Comparison of ENCODE assay signal across 31 cellular contexts in genomic region chr20:58033026-58033536, GRCh38.
"Had no signal": no experiment of that assay in that cellular context is flagged by ENCODE, and none has a peak within 500 bp of the region (broad histone marks: within the 10 kb centered on the region; RNA-seq: fewer than 3 reads in every experiment).

No MANE protein-coding gene starts in this region.

- H3K36me3 ChIP-seq: brain microvascular endothelial cell, Peyer's patch, SJSA1, WERI-Rb-1 had no signal

- H3K9me3 ChIP-seq: Peyer's patch, SJSA1, SK-N-SH had no signal

- H3K9ac ChIP-seq: KMS-11, SK-N-SH had no signal

- H3K4me3 ChIP-seq: Peyer's patch, SJSA1 had no signal

- ATAC-seq: activated naive CD8-positive, alpha-beta T cell treated with anti-CD3 and anti-CD28 coated beads, Interleukin-2, amount 50 U/mL, for 24 hours; activated T-cell treated with anti-CD3 and anti-CD28 coated beads, Interleukin-2, amount 50 U/mL, for 4 hours; PC-3; Right ventricle myocardium inferior; T-helper 17 cell had no signal

- H3K4me2 ChIP-seq: KMS-11, SK-N-SH had no signal

- H3K9me2 ChIP-seq: SK-N-SH had no signal

- H3K27ac Mint-ChIP-seq: activated CD4-positive, alpha-beta memory T cell treated with anti-CD3 and anti-CD28 coated beads, Interleukin-2, amount 10 ng/mL, durations not matched to agents 7 days and 5 days; activated naive CD4-positive, alpha-beta T cell treated with anti-CD3 and anti-CD28 coated beads, Interleukin-2, amount 10 ng/mL, durations not matched to agents 7 days and 5 days; activated naive CD8-positive, alpha-beta T cell; activated naive CD8-positive, alpha-beta T cell treated with anti-CD3 and anti-CD28 coated beads, Interleukin-2, amount 50 U/mL, for 24 hours; activated T-helper 1 cell treated with anti-CD3 and anti-CD28 coated beads, Interleukin-12 subunit alpha, Interleukin-12 subunit beta, Interleukin-2, Interleukin-4 antibody, amounts not matched to agents 30 ng/mL and 10 ng/mL and 1 ng/mL, durations not matched to agents 14 hours and 24 hours and 36 hours; T-helper 17 cell had no signal

- H3K9me3 Mint-ChIP-seq: activated CD4-positive, alpha-beta memory T cell treated with anti-CD3 and anti-CD28 coated beads, Interleukin-2, amount 10 ng/mL, durations not matched to agents 7 days and 5 days; activated naive CD4-positive, alpha-beta T cell treated with anti-CD3 and anti-CD28 coated beads, Interleukin-2, amount 10 ng/mL, durations not matched to agents 7 days and 5 days; activated naive CD8-positive, alpha-beta T cell treated with anti-CD3 and anti-CD28 coated beads, Interleukin-2, amount 50 U/mL, for 24 hours; activated T-cell treated with anti-CD3 and anti-CD28 coated beads, Interleukin-2, amount 50 U/mL, for 4 hours; activated T-helper 1 cell treated with anti-CD3 and anti-CD28 coated beads, Interleukin-12 subunit alpha, Interleukin-12 subunit beta, Interleukin-2, Interleukin-4 antibody, amounts not matched to agents 30 ng/mL and 10 ng/mL and 1 ng/mL, durations not matched to agents 14 hours and 24 hours and 36 hours had no signal

- H3K27ac ChIP-seq: brain microvascular endothelial cell, KMS-11, Peyer's patch, SJSA1, WERI-Rb-1 had no signal

- H3K27me3 ChIP-seq: brain microvascular endothelial cell, Peyer's patch, SJSA1 had no signal

- DNase-seq: activated CD4-positive, alpha-beta memory T cell treated with anti-CD3 and anti-CD28 coated beads, Interleukin-2, amount 10 ng/mL, durations not matched to agents 7 days and 5 days; activated CD4-positive, alpha-beta T cell treated with anti-CD3 and anti-CD28 coated beads for 1 hour; activated CD4-positive, alpha-beta T cell treated with anti-CD3 and anti-CD28 coated beads for 48 hours; activated CD4-positive, CD25-positive, alpha-beta regulatory T cell; activated naive CD4-positive, alpha-beta T cell treated with anti-CD3 and anti-CD28 coated beads, Interleukin-2, amount 10 ng/mL, durations not matched to agents 7 days and 5 days; activated naive CD8-positive, alpha-beta T cell treated with anti-CD3 and anti-CD28 coated beads, Interleukin-2, amount 50 U/mL, for 24 hours; activated T-cell treated with anti-CD3 and anti-CD28 coated beads, Interleukin-2, amount 50 U/mL, for 4 hours; anterior cingulate cortex; brain microvascular endothelial cell; central memory CD4-positive, alpha-beta T cell; MM.1S; MV-4-11; NCI-H1092; NCI-H1436 treated with DMSO at 0.1 percent for 48 hours; NCI-H1694 treated with DMSO at 0.1 percent for 48 hours; NCI-H2029; NCI-H345; NCI-H524 treated with DMSO at 0.1 percent for 48 hours; NK-92 treated with Interleukin-12 subunit alpha and Interleukin-12 subunit beta, amount 100 ng/mL, for 24 hours; PC-3; Peyer's patch; RPMI8226; SK-N-SH; T-helper 17 cell; T-helper 9 cell; WERI-Rb-1 had no signal

- H3K4me1 ChIP-seq: Peyer's patch, SJSA1 had no signal

- H3K36me3 Mint-ChIP-seq: activated naive CD4-positive, alpha-beta T cell treated with anti-CD3 and anti-CD28 coated beads, Interleukin-2, amount 10 ng/mL, durations not matched to agents 7 days and 5 days; activated naive CD8-positive, alpha-beta T cell had no signal

- H3K4me3 Mint-ChIP-seq: activated CD4-positive, alpha-beta memory T cell treated with anti-CD3 and anti-CD28 coated beads, Interleukin-2, amount 10 ng/mL, durations not matched to agents 7 days and 5 days; activated naive CD4-positive, alpha-beta T cell treated with anti-CD3 and anti-CD28 coated beads, Interleukin-2, amount 10 ng/mL, durations not matched to agents 7 days and 5 days; activated naive CD8-positive, alpha-beta T cell; activated naive CD8-positive, alpha-beta T cell treated with anti-CD3 and anti-CD28 coated beads, Interleukin-2, amount 50 U/mL, for 24 hours; activated T-cell treated with anti-CD3 and anti-CD28 coated beads, Interleukin-2, amount 50 U/mL, for 4 hours; activated T-helper 1 cell treated with anti-CD3 and anti-CD28 coated beads, Interleukin-12 subunit alpha, Interleukin-12 subunit beta, Interleukin-2, Interleukin-4 antibody, amounts not matched to agents 30 ng/mL and 10 ng/mL and 1 ng/mL, durations not matched to agents 14 hours and 24 hours and 36 hours; T-helper 17 cell had no signal

- H3K4me1 Mint-ChIP-seq: activated CD4-positive, alpha-beta memory T cell treated with anti-CD3 and anti-CD28 coated beads, Interleukin-2, amount 10 ng/mL, durations not matched to agents 7 days and 5 days; activated naive CD4-positive, alpha-beta T cell treated with anti-CD3 and anti-CD28 coated beads, Interleukin-2, amount 10 ng/mL, durations not matched to agents 7 days and 5 days; activated naive CD8-positive, alpha-beta T cell treated with anti-CD3 and anti-CD28 coated beads, Interleukin-2, amount 50 U/mL, for 24 hours; T-helper 17 cell had no signal
